In genomic region chr3:119619094-119619493, GRCh38 we compare ENCODE assay signal across 1 cellular context.
TF ChIP-seq lines count a peak whose summit lies in the region.

No MANE protein-coding gene starts in this region.

TF ChIP-seq in K562, 482 proteins besides CTCF, POLR2A, EP300 and RAD21:
- TF ChIP-seq PHB (CRISPR knock-in tag; IDR thresholded peaks at IDR 0.05) (no peak), NRF1 (conservative IDR thresholded peaks at IDR 0.05 in 1 of 2, IDR thresholded peaks at IDR 0.05 in 1 of 2) (no peak), SRF (CRISPR knock-in tag; IDR thresholded peaks at IDR 0.05) (no peak), KAT8 (IDR thresholded peaks at IDR 0.05; ENCODE audit: low read depth) (no peak), CEBPB (tag; IDR thresholded peaks at IDR 0.05) (no peak)
